Comparison of ENCODE assay signal across 8 cellular contexts in genomic region chr5:133968057-133968993, GRCh38. TPM values are rescaled to one million over a fixed set of nuclear protein-coding genes. Genes with fewer than 3 reads are reported as not detected.
A peak's percentile ranks its signal among the peaks of the same experiment; 100 is the strongest.
DNase-seq lines count a peak whose midpoint lies in the region; TF ChIP-seq lines count a peak whose summit lies in the region.

Gene C5orf15, minus strand, starts transcription at chr5:133968625. Its CDS starts 41 bp downstream, at chr5:133968584.

- no peak within 1 kb of the TSS for H3K56ac ChIP-seq in H9 (ENCODE audit: insufficient read length, low read depth, low read length)

- no peak within 1 kb of the TSS for H3T11ph ChIP-seq in H9 (ENCODE audit: low read length)

- no peak within 1 kb of the TSS for H3K27ac ChIP-seq in H9 (ENCODE audit: insufficient read length, low read depth, low read length)

- H4K8ac ChIP-seq in H9 (replicated peaks; ENCODE audit: insufficient read length, low read depth, low read length): no peak within 1 kb of the TSS

- peaks cover 7 to 21% (median 21%) of the 10 kb centered on the region in 3 experiments; a peak in 5 of 7 replicates for H3K36me3 Mint-ChIP-seq in H9 (ENCODE audit: insufficient read depth in 1 of 3, low read depth in 3 of 3)
- H3K36me3 Mint-ChIP-seq in nephron (ENCODE audit: low read depth): peaks cover 34% of the 10 kb centered on the region
- H3K36me3 Mint-ChIP-seq in stimulated activated naive CD8-positive, alpha-beta T cell treated with anti-CD3 and anti-CD28 coated beads, Interleukin-15, Interleukin-2, amounts not matched to agents 100 ng/mL and 50 ng/mL, for 24 hours (ENCODE audit: low read depth): peaks cover 50% of the 10 kb centered on the region

- peaks cover 3% of the 10 kb centered on the region; the same call in 1 of the 2 replicates for H3K79me2 ChIP-seq in H9 (ENCODE audit: insufficient read depth, low read length)

- H3K4me1 ChIP-seq in ES-I3 (ENCODE audit: insufficient read depth, low read length) (no peaks in the 10 kb centered on the region), H9 (ENCODE audit: insufficient read depth, low read length) (no peaks in the 10 kb centered on the region)

- H3K9me3 ChIP-seq in ES-I3 (ENCODE audit: control insufficient read depth, insufficient read depth, low read length): no peaks in the 10 kb centered on the region
- no peaks in the 10 kb centered on the region for H3K9me3 ChIP-seq in H9 (ENCODE audit: control insufficient read depth, low read depth, low read length)
- peaks cover 14% of the 10 kb centered on the region for H3K9me3 ChIP-seq in MG63

- no peak within 1 kb of the TSS for H2AK5ac ChIP-seq in H9 (ENCODE audit: insufficient read length, low read length)

- H2BK5ac ChIP-seq in H9 (ENCODE audit: insufficient read length, low read length): no peak within 1 kb of the TSS

- H3K9me3 Mint-ChIP-seq in H9 (no peaks in the 10 kb centered on the region), nephron (no peaks in the 10 kb centered on the region)
- H3K9me3 Mint-ChIP-seq in stimulated activated naive CD8-positive, alpha-beta T cell treated with anti-CD3 and anti-CD28 coated beads, Interleukin-15, Interleukin-2, amounts not matched to agents 100 ng/mL and 50 ng/mL, for 24 hours: no peaks in the 10 kb centered on the region

- H4K20me1 ChIP-seq in H9 (ENCODE audit: control insufficient read depth, insufficient read depth, insufficient read length): no peaks in the 10 kb centered on the region

- no peaks in the 10 kb centered on the region; the same call in 1 of the 2 replicates for H3K27me3 Mint-ChIP-seq in H9 (ENCODE audit: low read depth)
- H3K27me3 Mint-ChIP-seq in nephron (ENCODE audit: low read depth): no peaks in the 10 kb centered on the region
- H3K27me3 Mint-ChIP-seq in stimulated activated naive CD8-positive, alpha-beta T cell treated with anti-CD3 and anti-CD28 coated beads, Interleukin-15, Interleukin-2, amounts not matched to agents 100 ng/mL and 50 ng/mL, for 24 hours: no peaks in the 10 kb centered on the region

- peak within 1 kb of the TSS; percentile 91 for H3K14ac ChIP-seq in H9 (ENCODE audit: insufficient read depth, low read length)

- no peak within 1 kb of the TSS for H2BK12ac ChIP-seq in H9 (ENCODE audit: insufficient read length, low read depth, low read length)

- H3K79me1 ChIP-seq in H9 (ENCODE audit: insufficient read depth, low read depth, low read length, poor library complexity, severe bottlenecking): no peaks in the 10 kb centered on the region

- H2BK120ac ChIP-seq in H9 (ENCODE audit: low read depth, low read length, poor library complexity, severe bottlenecking): no peak within 1 kb of the TSS

- H3K4me3 Mint-ChIP-seq in H9 (peak within 1 kb of the TSS; percentile 99), nephron (peak within 1 kb of the TSS; percentile 93 to 97 (median 97))
- H3K4me3 Mint-ChIP-seq in stimulated activated naive CD8-positive, alpha-beta T cell treated with anti-CD3 and anti-CD28 coated beads, Interleukin-15, Interleukin-2, amounts not matched to agents 100 ng/mL and 50 ng/mL, for 24 hours: peak within 1 kb of the TSS; percentile 93

- H3K23me2 ChIP-seq in H9 (ENCODE audit: insufficient read length, low read depth, low read length, poor library complexity, severe bottlenecking): peaks cover 7% of the 10 kb centered on the region

- H3K27me3 ChIP-seq in H9 (ENCODE audit: insufficient read depth, low read length) (no peaks in the 10 kb centered on the region), MG63 (no peaks in the 10 kb centered on the region)

- no peak within 1 kb of the TSS for H3K23ac ChIP-seq in H9 (ENCODE audit: insufficient read length, low read depth, low read length)

- no CpG with 5 or more reads among the region's 54 CpGs for WGBS in H9 (ENCODE audit: extremely low coverage, insufficient read length, low lambda C conversion rate)

- 0 out of 3 replicates have a peak, but pooled peaks have one; percentile 25 for TF ChIP-seq CTCF in H9 (conservative IDR thresholded peaks at IDR 0.05)
- TF ChIP-seq CTCF in fibroblast of the aortic adventitia (IDR thresholded peaks at IDR 0.05; ENCODE audit: insufficient read depth, low read length): peak; percentile 41
- peak in 1 of 3 experiments; percentile 22 for TF ChIP-seq CTCF in nephron (IDR thresholded peaks at IDR 0.05; ENCODE audit: unreplicated experiment in 3 of 3)

- H3K9ac ChIP-seq in ES-I3 (ENCODE audit: low read depth, low read length): peak within 1 kb of the TSS; percentile 93
- H3K9ac ChIP-seq in H9 (ENCODE audit: extremely low read depth, insufficient read length, low read length): peak within 1 kb of the TSS; percentile 77

- H3K4me3 ChIP-seq in MG63 (peak within 1 kb of the TSS; percentile 97), fibroblast of the aortic adventitia (ENCODE audit: low read depth, low read length) (peak within 1 kb of the TSS; percentile 95)

- H3K4me1 Mint-ChIP-seq in H9 (peaks cover 10 to 11% of the 10 kb centered on the region in 2 experiments), nephron (peaks cover 36% of the 10 kb centered on the region)
- H3K4me1 Mint-ChIP-seq in stimulated activated naive CD8-positive, alpha-beta T cell treated with anti-CD3 and anti-CD28 coated beads, Interleukin-15, Interleukin-2, amounts not matched to agents 100 ng/mL and 50 ng/mL, for 24 hours (ENCODE audit: low read depth): peaks cover 67% of the 10 kb centered on the region

- H3K18ac ChIP-seq in H9 (ENCODE audit: insufficient read length, low read depth, low read length): peak within 1 kb of the TSS; percentile 92

- no peak within 1 kb of the TSS for H2BK15ac ChIP-seq in H9 (ENCODE audit: low read depth, low read length)

- no peak within 1 kb of the TSS for H2BK20ac ChIP-seq in H9 (ENCODE audit: low read depth, low read length, poor library complexity, severe bottlenecking)

- peak within 1 kb of the TSS; percentile 96 for H3K4me2 ChIP-seq in H9 (ENCODE audit: insufficient read depth, insufficient read length, low read length)

- no peak within 1 kb of the TSS for H4K5ac ChIP-seq in H9 (ENCODE audit: insufficient read length, low read depth, low read length)

- H3K36me3 ChIP-seq in ES-I3 (ENCODE audit: insufficient read depth, low read length) (peaks cover 2% of the 10 kb centered on the region; the same call in 1 of the 2 replicates), MG63 (peaks cover 61% of the 10 kb centered on the region)

- no peak within 1 kb of the TSS for H2AFZ ChIP-seq in H9 (ENCODE audit: low read length)

- H4K91ac ChIP-seq in H9 (ENCODE audit: insufficient read length, low read depth, low read length): no peak within 1 kb of the TSS

- H3K27ac Mint-ChIP-seq in H9: peak within 1 kb of the TSS; percentile 95 to 99 (median 99)
- peak within 1 kb of the TSS; percentile 88 to 96 (median 94) for H3K27ac Mint-ChIP-seq in nephron
- peak within 1 kb of the TSS; percentile 94 for H3K27ac Mint-ChIP-seq in stimulated activated naive CD8-positive, alpha-beta T cell treated with anti-CD3 and anti-CD28 coated beads, Interleukin-15, Interleukin-2, amounts not matched to agents 100 ng/mL and 50 ng/mL, for 24 hours

- DNase-seq in H9 (peak; percentile 97), MG63 (peak; percentile 99), SHP77 treated with DMSO at 0.1 percent for 48 hours (lab: John Stamatoyannopoulos, UW) (peak; percentile 95), fibroblast of the aortic adventitia (ENCODE audit: low read depth) (peak; percentile 97)
- peak; percentile 96 for DNase-seq in activated effector memory CD4-positive, alpha-beta T cell treated with anti-CD3 and anti-CD28 coated beads, Interleukin-2, amount 50 U/mL, for 16 hours

- no peak within 1 kb of the TSS; the same call in 1 of the 2 replicates for H3K4ac ChIP-seq in H9 (ENCODE audit: low read depth, low read length)

RNA-seq across cellular contexts. Expression of gene C5orf15, which starts in this region (rescaled TPM):
- 32.7 and 33.4 TPM in 2 replicates for total RNA-seq in H9 (2021)
- 96.2 and 153 TPM in 2 replicates for total RNA-seq in MG63 (2014; rRNA removed; shearing (Covaris generic); ENCODE audit: low replicate concordance)
- total RNA-seq in fibroblast of the aortic adventitia (ENCODE audit: low replicate concordance): 31.1 and 66.6 TPM in 2 replicates
